In the genomic region with DNA sequence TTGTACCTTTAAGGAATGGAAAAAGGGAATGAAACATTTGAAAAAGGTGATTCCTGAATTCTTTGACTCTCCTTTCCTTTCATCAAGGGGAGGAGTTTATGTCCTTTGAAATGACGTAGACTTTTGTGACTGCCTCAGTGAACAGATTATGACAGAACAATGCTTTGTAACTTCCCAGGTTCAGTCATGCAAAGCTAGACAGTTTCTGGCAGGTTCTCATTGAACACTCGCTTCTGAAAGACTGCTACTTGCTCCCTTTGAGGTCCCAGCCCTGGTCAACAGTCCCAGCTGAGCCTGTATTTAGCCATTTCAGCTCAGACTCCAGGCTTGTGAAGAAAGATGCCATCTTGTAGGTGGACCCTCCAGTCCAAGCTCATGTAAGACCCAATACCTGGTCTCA, we compare ENCODE assay signal across 20 cellular contexts.
"Had no signal": no experiment of that assay in that cellular context is flagged by ENCODE, and none has a peak within 500 bp of the region (broad histone marks: within the 10 kb centered on the region; RNA-seq: fewer than 3 reads in every experiment).

No MANE protein-coding gene starts in this region.

- H3K4me3 ChIP-seq: MG63, SJSA1, SK-N-MC had no signal

- H3K27ac ChIP-seq: SJSA1, SK-N-MC had no signal

- H3K27me3 ChIP-seq: MG63, SJSA1 had no signal

- H3K4me1 ChIP-seq: SJSA1 had no signal

- H3K9me3 ChIP-seq: MG63, SJSA1 had no signal

- H3K36me3 ChIP-seq: MG63, SJSA1 had no signal

- DNase-seq: IMR-90, Karpas-422, KG1, MG63, NCI-H1105, NCI-H1417 treated with DMSO at 0.1 percent for 48 hours, NCI-H146, NCI-H1694 treated with DMSO at 0.1 percent for 48 hours, NCI-H1930, NCI-H2081, NCI-H2107, NCI-H2227 treated with DMSO at 0.1 percent for 48 hours, NCI-H524 treated with DMSO at 0.1 percent for 48 hours, NCI-H69, NCI-H774, Right ventricle myocardium superior, RPMI8226, SIG-M5 had no signal
